11 cellular contexts compared by ENCODE assay signal in the genomic region with DNA sequence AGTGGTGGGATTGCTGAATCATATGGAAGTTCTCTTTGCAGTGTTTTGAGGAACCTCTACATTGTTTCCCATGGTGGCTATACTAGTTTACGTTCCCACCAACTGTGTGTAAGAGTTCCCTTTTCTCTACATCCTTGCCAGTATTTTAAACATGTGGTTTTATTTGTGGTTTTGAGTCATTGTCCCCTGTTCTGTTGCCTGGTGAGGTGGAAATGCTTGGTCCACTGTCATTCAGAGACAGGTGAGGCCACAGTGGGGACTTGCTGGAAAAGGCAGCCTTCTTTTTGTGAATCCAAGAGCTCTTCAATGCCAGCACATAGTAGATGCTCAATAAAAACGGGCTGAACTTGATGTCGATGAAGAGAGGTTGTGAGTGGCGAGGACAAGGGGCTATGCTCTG. TPM values are rescaled to one million over a fixed set of nuclear protein-coding genes. Genes with fewer than 3 reads are reported as not detected.
DNase-seq lines count a peak whose midpoint lies in the region; ATAC-seq and TF ChIP-seq lines count a peak whose summit lies in the region.
"Had no signal": no experiment of that assay in that cellular context is flagged by ENCODE, and none has a peak within 500 bp of the region (broad histone marks: within the 10 kb centered on the region; RNA-seq: fewer than 3 reads in every experiment).

No MANE protein-coding gene starts in this region.

- H3K9ac ChIP-seq in BLaER1, result no peak overlapping the region

- H3K9me3 Mint-ChIP-seq in activated T-helper 1 cell treated with anti-CD3 and anti-CD28 coated beads, Interleukin-12 subunit alpha, Interleukin-12 subunit beta, Interleukin-2, Interleukin-4 antibody, amounts not matched to agents 30 ng/mL and 10 ng/mL and 1 ng/mL, durations not matched to agents 14 hours and 24 hours and 36 hours, result no peaks in the 10 kb centered on the region

- intact Hi-C loops in activated T-helper 1 cell treated with anti-CD3 and anti-CD28 coated beads, Interleukin-12 subunit alpha, Interleukin-12 subunit beta, Interleukin-2, Interleukin-4 antibody, amounts not matched to agents 30 ng/mL and 10 ng/mL and 1 ng/mL, durations not matched to agents 14 hours and 24 hours and 36 hours (cut with micrococcal nuclease), result loop anchor here (5.0 kb wide), 1 partner anchor 503 kb away; no protein-coding TSS in a partner anchor
- intact Hi-C loops in left lung (cut with DNase I), result no loop called here

- H4K20me1 ChIP-seq in BLaER1, result peaks cover 8% of the 10 kb centered on the region; the same call in 1 of the 2 replicates

- H3K36me3 ChIP-seq in BLaER1, result 0 out of 2 replicates have a peak, but pooled peaks cover 2% of the 10 kb centered on the region
- H3K36me3 ChIP-seq in left lung, result peaks cover 0 to 14% of the 10 kb centered on the region in 2 donors
- H3K36me3 ChIP-seq: WERI-Rb-1 had no signal

- DNase-seq in HT1080 (ENCODE audit: low read depth), result peak; percentile 86
- DNase-seq in activated T-helper 1 cell treated with anti-CD3 and anti-CD28 coated beads, Interleukin-12 subunit alpha, Interleukin-12 subunit beta, Interleukin-2, Interleukin-4 antibody, amounts not matched to agents 30 ng/mL and 10 ng/mL and 1 ng/mL, durations not matched to agents 14 hours and 24 hours and 36 hours (ENCODE audit: low spot score), result no peak
- DNase-seq in left lung, result no peak
- no peak for DNase-seq in mesenteric fat pad (ENCODE audit: low spot score)
- no peak for DNase-seq in T-helper 1 cell
- no peak for DNase-seq in DMS53 (lab: John Stamatoyannopoulos, UW)
- DNase-seq: NCI-H524 treated with DMSO at 0.1 percent for 48 hours, tibial artery, WERI-Rb-1 had no signal

- no peaks in the 10 kb centered on the region for H3K27me3 ChIP-seq in BLaER1
- no peaks in the 10 kb centered on the region for H3K27me3 ChIP-seq in left lung
- H3K27me3 ChIP-seq: tibial artery had no signal

- H3K27ac Mint-ChIP-seq in activated T-helper 1 cell treated with anti-CD3 and anti-CD28 coated beads, Interleukin-12 subunit alpha, Interleukin-12 subunit beta, Interleukin-2, Interleukin-4 antibody, amounts not matched to agents 30 ng/mL and 10 ng/mL and 1 ng/mL, durations not matched to agents 14 hours and 24 hours and 36 hours, result peak overlapping the region; percentile 44

- TF ChIP-seq CTCF in left lung (IDR thresholded peaks at IDR 0.05), result no peak

- no peak for TF ChIP-seq POLR2A in GM18505 (IDR thresholded peaks at IDR 0.05; ENCODE audit: borderline replicate concordance, extremely low read depth, insufficient read depth, insufficient read length)

- H3K27ac ChIP-seq in BLaER1 (no peak overlapping the region), left lung (peak overlapping the region; percentile 58 to 82)
- H3K27ac ChIP-seq: WERI-Rb-1 had no signal

- H3K4me1 ChIP-seq in BLaER1 (peaks cover 57% of the 10 kb centered on the region), left lung (peaks cover 12 to 63% of the 10 kb centered on the region in 2 donors)

- H3K36me3 Mint-ChIP-seq in activated T-helper 1 cell treated with anti-CD3 and anti-CD28 coated beads, Interleukin-12 subunit alpha, Interleukin-12 subunit beta, Interleukin-2, Interleukin-4 antibody, amounts not matched to agents 30 ng/mL and 10 ng/mL and 1 ng/mL, durations not matched to agents 14 hours and 24 hours and 36 hours (ENCODE audit: low read depth), result no peaks in the 10 kb centered on the region

- no peak overlapping the region for H3K4me3 Mint-ChIP-seq in activated T-helper 1 cell treated with anti-CD3 and anti-CD28 coated beads, Interleukin-12 subunit alpha, Interleukin-12 subunit beta, Interleukin-2, Interleukin-4 antibody, amounts not matched to agents 30 ng/mL and 10 ng/mL and 1 ng/mL, durations not matched to agents 14 hours and 24 hours and 36 hours

- H3K4me1 Mint-ChIP-seq in activated T-helper 1 cell treated with anti-CD3 and anti-CD28 coated beads, Interleukin-12 subunit alpha, Interleukin-12 subunit beta, Interleukin-2, Interleukin-4 antibody, amounts not matched to agents 30 ng/mL and 10 ng/mL and 1 ng/mL, durations not matched to agents 14 hours and 24 hours and 36 hours (ENCODE audit: low read depth), result peaks cover 31% of the 10 kb centered on the region

- H3K27me3 Mint-ChIP-seq in activated T-helper 1 cell treated with anti-CD3 and anti-CD28 coated beads, Interleukin-12 subunit alpha, Interleukin-12 subunit beta, Interleukin-2, Interleukin-4 antibody, amounts not matched to agents 30 ng/mL and 10 ng/mL and 1 ng/mL, durations not matched to agents 14 hours and 24 hours and 36 hours (ENCODE audit: insufficient read depth), result peaks cover 12% of the 10 kb centered on the region

- ATAC-seq in left lung (peak; percentile 11), GM18505 (IDR thresholded peaks at IDR 0.05; ENCODE audit: unreplicated experiment) (no peak)

- H3K4me2 ChIP-seq in BLaER1, result peak overlapping the region; percentile 34

- H3K9me3 ChIP-seq in BLaER1 (no peaks in the 10 kb centered on the region), left lung (no peaks in the 10 kb centered on the region)
- H3K9me3 ChIP-seq: tibial artery had no signal

- H3K4me3 ChIP-seq in BLaER1 (no peak overlapping the region), left lung (no peak overlapping the region)
- H3K4me3 ChIP-seq: tibial artery had no signal

RNA-seq across cellular contexts. Expression of gene SH3PXD2B, which starts 44.2 kb away (rescaled TPM):
- total RNA-seq in HT1080 (2014; rRNA removed; shearing (Covaris generic)), result 5.3 and 6.4 TPM in 2 replicates
- 2.3 and 2.7 TPM in 2 replicates for polyA plus RNA-seq in HT1080 (2015; cell fraction: cytosol; rRNA removed)
- 4.5 and 5.0 TPM in 2 replicates for polyA plus RNA-seq in HT1080 (2015; cell fraction: nucleus; rRNA removed)
- total RNA-seq in activated T-helper 1 cell treated with anti-CD3 and anti-CD28 coated beads, Interleukin-12 subunit alpha, Interleukin-12 subunit beta, Interleukin-2, Interleukin-4 antibody, amounts not matched to agents 30 ng/mL and 10 ng/mL and 1 ng/mL, durations not matched to agents 14 hours and 24 hours and 36 hours, result 0.26 and 0.32 TPM in 2 replicates
- total RNA-seq in left lung, result 10 to 100 TPM; 50.7 to 57.5 TPM
- 56.6 TPM for total RNA-seq in mesenteric fat pad
